Comparison of ENCODE assay signal across 15 cellular contexts in the genomic region with DNA sequence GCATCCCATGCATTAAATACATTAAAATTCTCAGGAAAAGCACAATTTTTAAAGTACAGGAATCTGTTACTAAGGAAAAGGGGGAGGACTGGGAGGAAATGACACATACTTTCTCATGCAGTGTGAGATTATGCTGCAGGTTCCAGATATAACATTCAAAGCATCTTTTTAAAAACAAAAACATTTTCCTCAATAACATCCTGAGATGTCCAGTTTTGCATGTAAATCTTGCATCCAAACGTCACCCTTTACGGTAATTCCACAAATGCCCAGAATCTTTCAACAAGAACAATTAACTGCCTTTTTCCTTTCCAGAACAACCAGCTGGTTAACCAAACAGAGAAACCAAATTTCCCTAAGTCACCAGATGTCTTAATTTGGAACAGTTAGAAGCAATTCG. TPM values are rescaled to one million over a fixed set of nuclear protein-coding genes. Genes with fewer than 3 reads are reported as not detected.
A peak's percentile ranks its signal among the peaks of the same experiment; 100 is the strongest.
DNase-seq lines count a peak whose midpoint lies in the region; ATAC-seq and TF ChIP-seq lines count a peak whose summit lies in the region.
"Had no signal": no experiment of that assay in that cellular context is flagged by ENCODE, and none has a peak within 500 bp of the region (broad histone marks: within the 10 kb centered on the region; RNA-seq: fewer than 3 reads in every experiment).

No MANE protein-coding gene starts in this region.

- peaks cover 2% of the 10 kb centered on the region for H3K4me1 ChIP-seq in mesenchymal stem cell (ENCODE audit: control insufficient read depth, insufficient read depth, low read depth, low read length)

- H2AFZ ChIP-seq in mesenchymal stem cell (ENCODE audit: low read depth, low read length), result no peak overlapping the region

- ATAC-seq in HG03378 (IDR thresholded peaks at IDR 0.05; ENCODE audit: unreplicated experiment), result no peak

- no peaks in the 10 kb centered on the region for H3K36me3 Mint-ChIP-seq in chondrocyte (ENCODE audit: low read depth)

- H3K9me3 ChIP-seq in mesenchymal stem cell (ENCODE audit: control insufficient read depth, low read length), result no peaks in the 10 kb centered on the region
- H3K9me3 ChIP-seq: HAP-1 had no signal

- H3K4me2 ChIP-seq in mesenchymal stem cell (ENCODE audit: low read length, poor library complexity, severe bottlenecking), result no peak overlapping the region

- peaks cover 5 to 9% of the 10 kb centered on the region in 2 experiments for H3K36me3 ChIP-seq in mesenchymal stem cell (ENCODE audit: control insufficient read depth in 1 of 2, insufficient read depth in 2 of 2, low read depth in 1 of 2, low read length in 2 of 2)

- H3K9me3 Mint-ChIP-seq in chondrocyte (ENCODE audit: low read depth), result no peaks in the 10 kb centered on the region
- H3K9me3 Mint-ChIP-seq: memory B cell had no signal

- H2BK120ac ChIP-seq in mesenchymal stem cell (ENCODE audit: low read depth, low read length), result no peak overlapping the region

- H2BK15ac ChIP-seq in mesenchymal stem cell (ENCODE audit: low read depth, poor library complexity, severe bottlenecking), result no peak overlapping the region

- H4K91ac ChIP-seq in mesenchymal stem cell (ENCODE audit: low read length), result no peak overlapping the region

- peak overlapping the region; percentile 25 for H3K27ac Mint-ChIP-seq in chondrocyte (ENCODE audit: unreplicated experiment)
- H3K27ac Mint-ChIP-seq: memory B cell had no signal

- H3K4me3 Mint-ChIP-seq in chondrocyte (ENCODE audit: unreplicated experiment), result no peak overlapping the region
- H3K4me3 Mint-ChIP-seq: memory B cell had no signal

- H3K4ac ChIP-seq in mesenchymal stem cell (ENCODE audit: low read depth in 1 of 2, low read length in 2 of 2), result no peak overlapping the region

- no peaks in the 10 kb centered on the region for H3K27me3 Mint-ChIP-seq in chondrocyte (ENCODE audit: low read depth)
- H3K27me3 Mint-ChIP-seq: memory B cell had no signal

- DNase-seq in EH (ENCODE audit: low read depth), result peak; percentile 60
- peak; percentile 38 for DNase-seq in NCI-H226
- DNase-seq in chondrocyte (ENCODE audit: low spot score), result no peak
- DNase-seq in mesenchymal stem cell, result peak; percentile 35
- no peak for DNase-seq in T1000 (lab: John Stamatoyannopoulos, UW)
- no peak for DNase-seq in activated CD4-positive, alpha-beta T cell treated with anti-CD3 and anti-CD28 coated beads, Interleukin-2, amount 50 U/mL, for 48 hours
- DNase-seq in RPMI8226, result no peak
- DNase-seq: activated CD4-positive, CD25-positive, alpha-beta regulatory T cell treated with anti-CD3 and anti-CD28 coated beads, Interleukin-2, amount 50 U/mL, for 72 hours; activated gamma-delta T cell treated with Interleukin-2 at 50 U/mL for 16 hours; hypothalamus; NCI-H2029 treated with DMSO at 0.1 percent for 48 hours; posterior cingulate gyrus had no signal

- H3K79me1 ChIP-seq in mesenchymal stem cell (replicated peaks; ENCODE audit: low read length, poor library complexity, severe bottlenecking), result peaks cover 31% of the 10 kb centered on the region

- 8% methylated on average over 2 of the region's 3 CpGs for WGBS in mesenchymal stem cell

- H3K23ac ChIP-seq in mesenchymal stem cell (ENCODE audit: low read length in 2 of 2), result no peak overlapping the region

- H2AK5ac ChIP-seq in mesenchymal stem cell (ENCODE audit: low read length, severe bottlenecking), result no peak overlapping the region

- no peak overlapping the region for H3K14ac ChIP-seq in mesenchymal stem cell (ENCODE audit: low read length in 2 of 2)

- peaks cover 22% of the 10 kb centered on the region for H3K4me1 Mint-ChIP-seq in chondrocyte (ENCODE audit: low read depth)

- no peaks in the 10 kb centered on the region for H3K27me3 ChIP-seq in mesenchymal stem cell (ENCODE audit: control insufficient read depth in 1 of 2, insufficient read depth in 1 of 2, low read length in 2 of 2)

- no peak overlapping the region for H4K8ac ChIP-seq in mesenchymal stem cell (ENCODE audit: low read length)

- H2BK12ac ChIP-seq in mesenchymal stem cell (ENCODE audit: low read length in 2 of 2), result no peak overlapping the region

- H3K9ac ChIP-seq in mesenchymal stem cell (ENCODE audit: low read length), result peak overlapping the region; percentile 55

- H3K27ac ChIP-seq in mesenchymal stem cell (ENCODE audit: low read length, poor library complexity, severe bottlenecking), result no peak overlapping the region

- H3K4me3 ChIP-seq in mesenchymal stem cell (ENCODE audit: insufficient read depth in 1 of 2, low read depth in 1 of 2, low read length in 2 of 2), result no peak overlapping the region
- H3K4me3 ChIP-seq: HAP-1 had no signal

- no peak for TF ChIP-seq CTCF in chondrocyte (IDR thresholded peaks at IDR 0.05)

- no peak overlapping the region for H2BK5ac ChIP-seq in mesenchymal stem cell (ENCODE audit: low read depth, low read length, poor library complexity, severe bottlenecking)

- no peak overlapping the region for H3K18ac ChIP-seq in mesenchymal stem cell (ENCODE audit: low read depth in 1 of 2, low read length in 2 of 2)

RNA-seq across cellular contexts. Expression of a gene that starts 26.7 kb away (rescaled TPM):
- 10.6 to 11.7 TPM (median 10.8 TPM) in 3 replicates for total RNA-seq in chondrocyte
- polyA plus RNA-seq in mesenchymal stem cell (2013, experiment 1 of 2), result 5.1 TPM
- 5.3 TPM for polyA plus RNA-seq in mesenchymal stem cell (2013, experiment 2 of 2)

Comparison
In these comparisons a context has a peak if more than half of its experiments do, and no peak if none do; other contexts are left out.
1. DNase-seq: peak in EH (single experiment), NCI-H226 (single experiment) and mesenchymal stem cell (single experiment); none in chondrocyte (single experiment), T1000 (single experiment), activated CD4-positive, alpha-beta T cell treated with anti-CD3 and anti-CD28 coated beads, Interleukin-2, amount 50 U/mL, for 48 hours (0 of 2) and RPMI8226 (single experiment).